In genomic region chrX:21266949-21267348, GRCh38 we compare ENCODE assay signal across 10 cellular contexts.
"Had no signal": no experiment of that assay in that cellular context is flagged by ENCODE, and none has a peak within 500 bp of the region (broad histone marks: within the 10 kb centered on the region; RNA-seq: fewer than 3 reads in every experiment).

No MANE protein-coding gene starts in this region.

- H3K4me3 Mint-ChIP-seq: HFFc6, IgD-negative memory B cell had no signal

- H3K4me3 ChIP-seq: GM23248, HAP-1 had no signal

- H3K27me3 Mint-ChIP-seq: IgD-negative memory B cell had no signal

- H3K27ac Mint-ChIP-seq: HFFc6, IgD-negative memory B cell had no signal

- H3K36me3 ChIP-seq: HAP-1 had no signal

- ATAC-seq: HCT116, HepG2 had no signal

- H3K36me3 Mint-ChIP-seq: IgD-negative memory B cell had no signal

- H3K4me1 ChIP-seq: HAP-1 had no signal

- H3K4me1 Mint-ChIP-seq: IgD-negative memory B cell had no signal

- H3K9me3 ChIP-seq: HAP-1 had no signal

- DNase-seq: GM23248, GOT3, H7, HFFc6, KBM-7 had no signal

- H3K27ac ChIP-seq: GM23248, HL-60 had no signal
